ENCODE assay signal across 23 cellular contexts in the genomic region with DNA sequence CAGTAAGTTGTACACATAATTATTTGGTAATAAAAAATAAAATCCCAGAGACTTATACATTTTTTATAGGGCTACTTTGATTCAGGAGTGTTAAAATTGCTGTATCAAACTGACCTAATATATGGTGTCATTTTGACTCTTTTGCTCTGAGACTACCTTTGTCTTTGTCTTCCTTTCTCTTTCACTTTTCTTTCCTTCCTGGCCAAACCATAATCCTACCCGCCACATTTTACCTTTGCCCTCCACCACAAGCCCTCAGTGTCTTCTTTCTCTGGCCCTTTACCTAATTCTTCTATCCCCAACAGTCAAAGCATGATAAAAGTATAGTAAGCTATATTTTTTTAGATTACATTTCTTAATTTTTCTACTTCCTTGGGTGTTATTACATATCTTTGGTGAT.
"Had no signal": no experiment of that assay in that cellular context is flagged by ENCODE, and none has a peak within 500 bp of the region (broad histone marks: within the 10 kb centered on the region; RNA-seq: fewer than 3 reads in every experiment).

No MANE protein-coding gene starts in this region.

- DNase-seq: activated B cell treated with CpG ODN at 0.5 μM for 24 hours; activated CD4-positive, alpha-beta T cell treated with anti-CD3 and anti-CD28 coated beads for 1 hour; activated CD4-positive, alpha-beta T cell treated with anti-CD3 and anti-CD28 coated beads, Interleukin-2, amount 50 U/mL, for 4 hours; activated CD8-positive, alpha-beta memory T cell treated with anti-CD3 and anti-CD28 coated beads, Interleukin-2, amount 50 U/mL, for 4 hours; activated naive CD4-positive, alpha-beta T cell treated with anti-CD3 and anti-CD28 coated beads, Interleukin-2, amount 50 U/mL, for 16 hours; activated naive CD8-positive, alpha-beta T cell treated with anti-CD3 and anti-CD28 coated beads, Interleukin-2, amount 50 U/mL, for 24 hours; activated T-cell treated with anti-CD3 and anti-CD28 coated beads, Interleukin-2, amount 50 U/mL, for 72 hours; amniotic stem cell; body of pancreas; central memory CD4-positive, alpha-beta T cell; MV-4-11; NCI-H1092 treated with DMSO at 0.1 percent for 48 hours; NCI-H1417 treated with DMSO at 0.1 percent for 48 hours; NCI-H1694; NCI-H2029; NCI-H2107; NCI-H2171 treated with DMSO at 0.1 percent for 48 hours; NCI-H226; NCI-H510A; NCI-H526 treated with DMSO at 0.1 percent for 48 hours; NCI-H82; SIG-M5; T1000 had no signal

- H3K27me3 Mint-ChIP-seq: activated B cell treated with CpG ODN at 0.5 μM for 24 hours; activated naive CD8-positive, alpha-beta T cell treated with anti-CD3 and anti-CD28 coated beads, Interleukin-2, amount 50 U/mL, for 24 hours had no signal

- H3K4me1 Mint-ChIP-seq: activated B cell treated with CpG ODN at 0.5 μM for 24 hours had no signal

- H3K27ac Mint-ChIP-seq: activated B cell treated with CpG ODN at 0.5 μM for 24 hours; activated naive CD8-positive, alpha-beta T cell treated with anti-CD3 and anti-CD28 coated beads, Interleukin-2, amount 50 U/mL, for 24 hours; activated T-cell treated with anti-CD3 and anti-CD28 coated beads, Interleukin-2, amount 50 U/mL, for 72 hours had no signal

- ATAC-seq: activated naive CD8-positive, alpha-beta T cell treated with anti-CD3 and anti-CD28 coated beads, Interleukin-2, amount 50 U/mL, for 24 hours; activated T-cell treated with anti-CD3 and anti-CD28 coated beads, Interleukin-2, amount 50 U/mL, for 72 hours; body of pancreas had no signal

- H3K4me3 Mint-ChIP-seq: activated B cell treated with CpG ODN at 0.5 μM for 24 hours; activated naive CD8-positive, alpha-beta T cell treated with anti-CD3 and anti-CD28 coated beads, Interleukin-2, amount 50 U/mL, for 24 hours; activated T-cell treated with anti-CD3 and anti-CD28 coated beads, Interleukin-2, amount 50 U/mL, for 72 hours had no signal
